8 cellular contexts compared by ENCODE assay signal in the genomic region with DNA sequence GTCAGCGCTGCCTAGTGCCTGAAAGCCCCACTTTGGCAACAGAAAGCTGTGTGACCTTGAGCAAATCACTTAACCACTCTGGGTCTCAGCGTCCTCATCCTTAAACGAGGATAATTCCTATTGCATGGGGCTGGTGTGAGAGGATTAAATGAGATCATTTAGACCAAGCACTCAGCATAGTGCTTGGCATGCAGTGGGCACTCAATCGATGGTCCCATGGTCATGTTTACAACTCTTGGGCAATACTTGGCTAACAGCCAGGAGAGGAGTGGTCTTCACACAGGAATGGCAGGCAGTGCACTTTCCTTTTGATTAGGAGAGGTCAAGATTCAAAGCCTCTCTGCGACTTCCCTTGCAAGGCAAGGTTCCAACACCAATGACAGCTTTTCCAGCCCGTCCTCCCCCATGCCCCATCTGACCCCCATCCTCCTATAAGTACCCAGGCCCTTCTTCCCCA. TPM values are rescaled to one million over a fixed set of nuclear protein-coding genes. Genes with fewer than 3 reads are reported as not detected.
DNase-seq lines count a peak whose midpoint lies in the region; ATAC-seq, FAIRE-seq and TF ChIP-seq lines count a peak whose summit lies in the region.

No MANE protein-coding gene starts in this region.

- peaks cover 3% of the 10 kb centered on the region for H3K4me1 ChIP-seq in urinary bladder (ENCODE audit: insufficient read depth)

- H3K27ac Mint-ChIP-seq in activated naive CD4-positive, alpha-beta T cell treated with anti-CD3 and anti-CD28 coated beads, Interleukin-2, amount 50 U/mL, for 24 hours: no peak overlapping the region
- no peak overlapping the region for H3K27ac Mint-ChIP-seq in stimulated activated naive B cell treated with anti-CD40 and anti-IgM and Interleukin-4, amounts not matched to agents 10 μg/mL and 1 μg/mL and 100 μg/mL, for 72 hours

- H3K36me3 ChIP-seq in urinary bladder (ENCODE audit: insufficient read depth): peaks cover 2% of the 10 kb centered on the region

- H3K9me3 Mint-ChIP-seq in activated naive CD4-positive, alpha-beta T cell treated with anti-CD3 and anti-CD28 coated beads, Interleukin-2, amount 50 U/mL, for 24 hours: no peaks in the 10 kb centered on the region
- no peaks in the 10 kb centered on the region for H3K9me3 Mint-ChIP-seq in stimulated activated naive B cell treated with anti-CD40 and anti-IgM and Interleukin-4, amounts not matched to agents 10 μg/mL and 1 μg/mL and 100 μg/mL, for 72 hours

- FAIRE-seq in GM12892 (lab: Jason Lieb, UNC): no peak

- peak; percentile 37 for ATAC-seq in left lobe of liver
- ATAC-seq in stimulated activated naive B cell treated with anti-CD40 and anti-IgM and Interleukin-4, amounts not matched to agents 10 μg/mL and 1 μg/mL and 100 μg/mL, for 72 hours (replicated peaks): no peak

- peak overlapping the region; percentile 7 for H3K4me3 Mint-ChIP-seq in activated naive CD4-positive, alpha-beta T cell treated with anti-CD3 and anti-CD28 coated beads, Interleukin-2, amount 50 U/mL, for 24 hours
- H3K4me3 Mint-ChIP-seq in stimulated activated naive B cell treated with anti-CD40 and anti-IgM and Interleukin-4, amounts not matched to agents 10 μg/mL and 1 μg/mL and 100 μg/mL, for 72 hours: peak overlapping the region in 1 of 2 donors; percentile 67

- no peak for TF ChIP-seq POLR2A in GM12892 (IDR thresholded peaks at IDR 0.05; ENCODE audit: low read depth, low read length)

- in situ Hi-C loops in astrocyte of the spinal cord (cut with HindIII; ENCODE audit: low sequenced_read_pairs): no loop called here

- H3K27me3 Mint-ChIP-seq in activated naive CD4-positive, alpha-beta T cell treated with anti-CD3 and anti-CD28 coated beads, Interleukin-2, amount 50 U/mL, for 24 hours: no peaks in the 10 kb centered on the region
- H3K27me3 Mint-ChIP-seq in stimulated activated naive B cell treated with anti-CD40 and anti-IgM and Interleukin-4, amounts not matched to agents 10 μg/mL and 1 μg/mL and 100 μg/mL, for 72 hours: peaks cover 4 to 5% of the 10 kb centered on the region in 2 donors

- 34% methylated on average over 6 of the region's 6 CpGs for WGBS in urinary bladder

- no peak for DNase-seq in activated naive CD4-positive, alpha-beta T cell (lab: John Stamatoyannopoulos, UW)
- DNase-seq in astrocyte of the spinal cord (ENCODE audit: low read depth, low spot score): no peak
- peak; percentile 90 for DNase-seq in left lobe of liver (ENCODE audit: low spot score)
- no peak for DNase-seq in NCI-H2171 treated with DMSO at 0.1 percent for 48 hours (lab: John Stamatoyannopoulos, UW)
- no peak for DNase-seq in stimulated activated naive B cell treated with anti-CD40 and anti-IgM and Interleukin-4, amounts not matched to agents 10 μg/mL and 1 μg/mL and 100 μg/mL, for 72 hours
- DNase-seq in GM12892 (ENCODE audit: insufficient read length): no peak

- TF ChIP-seq CTCF in astrocyte of the spinal cord (IDR thresholded peaks at IDR 0.05; ENCODE audit: low read depth, low read length): no peak

- peaks cover 10% of the 10 kb centered on the region for H3K36me3 Mint-ChIP-seq in activated naive CD4-positive, alpha-beta T cell treated with anti-CD3 and anti-CD28 coated beads, Interleukin-2, amount 50 U/mL, for 24 hours
- H3K36me3 Mint-ChIP-seq in stimulated activated naive B cell treated with anti-CD40 and anti-IgM and Interleukin-4, amounts not matched to agents 10 μg/mL and 1 μg/mL and 100 μg/mL, for 72 hours: peaks cover 16 to 32% of the 10 kb centered on the region in 2 donors

- peaks cover 4% of the 10 kb centered on the region for H3K4me1 Mint-ChIP-seq in activated naive CD4-positive, alpha-beta T cell treated with anti-CD3 and anti-CD28 coated beads, Interleukin-2, amount 50 U/mL, for 24 hours
- H3K4me1 Mint-ChIP-seq in stimulated activated naive B cell treated with anti-CD40 and anti-IgM and Interleukin-4, amounts not matched to agents 10 μg/mL and 1 μg/mL and 100 μg/mL, for 72 hours: peaks cover 19 to 24% of the 10 kb centered on the region in 2 donors

- peak overlapping the region; percentile 57 for H3K27ac ChIP-seq in urinary bladder (ENCODE audit: low read depth)

- H3K4me3 ChIP-seq in astrocyte of the spinal cord (ENCODE audit: low read depth, low read length) (peak overlapping the region; percentile 45), urinary bladder (ENCODE audit: low read depth, low read length) (peak overlapping the region; percentile 32)

RNA-seq across cellular contexts. Expression of a gene that starts 14.1 kb away (rescaled TPM):
- 102 TPM for total RNA-seq in left lobe of liver
- 33.6 TPM for total RNA-seq in urinary bladder
- polyA plus RNA-seq in urinary bladder: 146 TPM
- polyA plus RNA-seq in GM12892 (2012; ENCODE audit: missing spikeins): 5.8 TPM

RNA-seq across cellular contexts. Expression of a gene that starts 25.0 kb away (rescaled TPM):
- total RNA-seq in left lobe of liver (24.3 TPM), urinary bladder (32.3 TPM)
- 79.4 TPM for polyA plus RNA-seq in urinary bladder
- 117 TPM for polyA plus RNA-seq in GM12892 (2012; ENCODE audit: missing spikeins)

RNA-seq across cellular contexts. Expression of a gene that starts 27.5 kb away (rescaled TPM):
- total RNA-seq in left lobe of liver (0.50 TPM), urinary bladder (1.5 TPM)
- polyA plus RNA-seq in urinary bladder: 0.34 TPM
- not detected for polyA plus RNA-seq in GM12892 (2012; ENCODE audit: missing spikeins)
